Comparison of ENCODE assay signal across 27 cellular contexts in the genomic region with DNA sequence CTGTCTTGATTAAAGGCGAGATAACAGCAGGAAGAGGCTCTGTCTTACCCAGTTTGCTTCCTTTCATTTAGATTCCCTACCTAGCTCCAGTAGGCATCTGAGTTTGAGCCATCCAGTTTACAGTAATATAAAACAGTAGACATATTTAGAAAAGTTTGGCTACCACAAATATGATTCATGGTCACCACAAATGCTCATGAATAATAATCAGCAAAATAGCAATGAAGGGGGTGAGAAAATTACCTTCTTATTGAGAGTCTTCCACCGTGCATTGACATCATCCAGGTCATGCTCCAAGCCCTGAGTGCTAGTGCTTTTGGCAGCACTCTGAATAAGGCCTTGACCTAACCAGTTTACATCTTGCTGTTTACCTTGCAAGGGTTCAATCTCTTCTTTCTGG.
DNase-seq lines count a peak whose midpoint lies in the region; ATAC-seq and TF ChIP-seq lines count a peak whose summit lies in the region.
"Had no signal": no experiment of that assay in that cellular context is flagged by ENCODE, and none has a peak within 500 bp of the region (broad histone marks: within the 10 kb centered on the region; RNA-seq: fewer than 3 reads in every experiment).

No MANE protein-coding gene starts in this region.

- peak overlapping the region; percentile 1 for H3K4me2 ChIP-seq in Loucy (ENCODE audit: low read depth, low read length, poor library complexity, severe bottlenecking)
- H3K4me2 ChIP-seq in osteoblast (ENCODE audit: insufficient read depth, low read length), result no peak overlapping the region
- H3K4me2 ChIP-seq: BLaER1 treated with 17β-estradiol and CSF1 and Interleukin-3, amounts not matched to agents 10 nM and 100 nM had no signal

- no peak overlapping the region for H2AFZ ChIP-seq in Loucy (ENCODE audit: low read length)
- H2AFZ ChIP-seq in osteoblast (ENCODE audit: low read length), result no peak overlapping the region
- H2AFZ ChIP-seq: parathyroid adenoma had no signal

- TF ChIP-seq CTCF in Loucy (conservative IDR thresholded peaks at IDR 0.05; ENCODE audit: low read length) (no peak), esophagus muscularis mucosa (IDR thresholded peaks at IDR 0.05) (no peak), osteoblast (IDR thresholded peaks at IDR 0.05; ENCODE audit: extremely low read depth, low read depth, low read length) (no peak), vagina (IDR thresholded peaks at IDR 0.05) (no peak), upper lobe of left lung (IDR thresholded peaks at IDR 0.05) (no peak), spleen (IDR thresholded peaks at IDR 0.05 in 8 of 11, conservative IDR thresholded peaks at IDR 0.05 in 3 of 11) (no peak), mucosa of descending colon (IDR thresholded peaks at IDR 0.05) (no peak)

- H3K27ac ChIP-seq in esophagus muscularis mucosa (replicated peaks in 1 of 4), result peak overlapping the region in 3 of 4 donors; percentile 91 to 97 (median 94)
- peak overlapping the region; percentile 26 for H3K27ac ChIP-seq in osteoblast (ENCODE audit: low read depth, low read length)
- peak overlapping the region; percentile 94 for H3K27ac ChIP-seq in vagina
- H3K27ac ChIP-seq in upper lobe of left lung, result peak overlapping the region in 1 of 4 donors; percentile 37
- no peak overlapping the region for H3K27ac ChIP-seq in spleen
- H3K27ac ChIP-seq: BLaER1 treated with 17β-estradiol and CSF1 and Interleukin-3, amounts not matched to agents 10 nM and 100 nM; cardiac muscle cell; parathyroid adenoma; SJCRH30; thyroid gland had no signal

- H3K27me3 ChIP-seq in Loucy (ENCODE audit: insufficient read depth, low read length, poor library complexity, severe bottlenecking), result no peaks in the 10 kb centered on the region
- no peaks in the 10 kb centered on the region for H3K27me3 ChIP-seq in esophagus muscularis mucosa
- no peaks in the 10 kb centered on the region for H3K27me3 ChIP-seq in osteoblast (ENCODE audit: insufficient read depth, low read length)
- H3K27me3 ChIP-seq in vagina, result no peaks in the 10 kb centered on the region
- H3K27me3 ChIP-seq in upper lobe of left lung, result no peaks in the 10 kb centered on the region
- no peaks in the 10 kb centered on the region for H3K27me3 ChIP-seq in spleen (replicated peaks in 1 of 7)
- H3K27me3 ChIP-seq: SJCRH30, thyroid gland had no signal

- H4K20me1 ChIP-seq in Loucy (ENCODE audit: insufficient read depth, low read length, poor library complexity, severe bottlenecking) (no peaks in the 10 kb centered on the region), osteoblast (ENCODE audit: insufficient read depth, low read length) (peaks cover 12% of the 10 kb centered on the region)

- DNase-seq in esophagus muscularis mucosa (ENCODE audit: extremely low spot score) (no peak), osteoblast (ENCODE audit: insufficient read length, low spot score, missing footprints) (peak; percentile 32), vagina (ENCODE audit: extremely low spot score in 2 of 2) (no peak), upper lobe of left lung (no peak), spleen (no peak), mucosa of descending colon (no peak)
- DNase-seq: activated CD4-positive, alpha-beta T cell treated with anti-CD3 and anti-CD28 coated beads, Interleukin-2, amount 50 U/mL, for 48 hours; activated CD8-positive, alpha-beta memory T cell treated with anti-CD3 and anti-CD28 coated beads, Interleukin-2, amount 50 U/mL, for 4 hours; activated naive CD4-positive, alpha-beta T cell treated with anti-CD3 and anti-CD28 coated beads, Interleukin-2, amount 50 U/mL, for 16 hours; endodermal cell; H9; KBM-7; left ventricle myocardium inferior; NCI-H1417; NCI-H2081; NCI-H226; NCI-H774; right cardiac atrium; SJCRH30; stimulated activated CD4-positive, alpha-beta T cell treated with anti-CD3 and anti-CD28 coated beads, Interleukin-4, amount 100 ng/mL, for 4 hours; thyroid gland had no signal

- H3K9me3 ChIP-seq in Loucy (ENCODE audit: insufficient read depth, low read depth, low read length) (no peaks in the 10 kb centered on the region), esophagus muscularis mucosa (no peaks in the 10 kb centered on the region), osteoblast (ENCODE audit: low read depth, low read length) (no peaks in the 10 kb centered on the region), vagina (no peaks in the 10 kb centered on the region), upper lobe of left lung (no peaks in the 10 kb centered on the region), spleen (no peaks in the 10 kb centered on the region), mucosa of descending colon (no peaks in the 10 kb centered on the region)
- H3K9me3 ChIP-seq: BLaER1 treated with 17β-estradiol and CSF1 and Interleukin-3, amounts not matched to agents 10 nM and 100 nM; left ventricle myocardium inferior; SJCRH30; thyroid gland had no signal

- H3K4me3 ChIP-seq in Loucy (ENCODE audit: low read length, poor library complexity, severe bottlenecking), result no peak overlapping the region
- H3K4me3 ChIP-seq in esophagus muscularis mucosa, result peak overlapping the region; percentile 13 to 78 (median 63)
- no peak overlapping the region for H3K4me3 ChIP-seq in osteoblast (ENCODE audit: insufficient read depth, low read length)
- peak overlapping the region; percentile 62 to 66 for H3K4me3 ChIP-seq in vagina
- peak overlapping the region in 1 of 4 donors; percentile 59 for H3K4me3 ChIP-seq in upper lobe of left lung
- H3K4me3 ChIP-seq in spleen, result no peak overlapping the region
- no peak overlapping the region for H3K4me3 ChIP-seq in mucosa of descending colon
- H3K4me3 ChIP-seq: BLaER1 treated with 17β-estradiol and CSF1 and Interleukin-3, amounts not matched to agents 10 nM and 100 nM; cardiac muscle cell; left ventricle myocardium inferior; SJCRH30; thyroid gland had no signal

- H3F3A ChIP-seq in Loucy (ENCODE audit: low read depth), result no peaks in the 10 kb centered on the region

- H3K9me2 ChIP-seq in Loucy (replicated peaks; ENCODE audit: low read depth, low read length), result no peaks in the 10 kb centered on the region

- H3K79me2 ChIP-seq in Loucy (ENCODE audit: insufficient read depth, low read length) (peaks cover 23% of the 10 kb centered on the region), osteoblast (ENCODE audit: insufficient read depth, low read length) (peaks cover 81% of the 10 kb centered on the region)

- peaks cover 7% of the 10 kb centered on the region; the same call in 1 of the 2 replicates for H3K36me3 ChIP-seq in Loucy (ENCODE audit: insufficient read depth, low read length)
- H3K36me3 ChIP-seq in esophagus muscularis mucosa, result peaks cover 0 to 50% (median 32%) of the 10 kb centered on the region in 4 donors
- peaks cover 48% of the 10 kb centered on the region for H3K36me3 ChIP-seq in osteoblast (ENCODE audit: insufficient read depth, low read length)
- H3K36me3 ChIP-seq in vagina, result peaks cover 0 to 45% of the 10 kb centered on the region in 2 donors
- H3K36me3 ChIP-seq in upper lobe of left lung, result peaks cover 0 to 41% (median 5%) of the 10 kb centered on the region in 4 donors
- peaks cover 0 to 35% (median 3%) of the 10 kb centered on the region in 6 donors for H3K36me3 ChIP-seq in spleen
- no peaks in the 10 kb centered on the region for H3K36me3 ChIP-seq in mucosa of descending colon (ENCODE audit: low read depth)

- H3K9ac ChIP-seq in Loucy (ENCODE audit: low read depth, low read length, poor library complexity, severe bottlenecking), result no peak overlapping the region
- H3K9ac ChIP-seq: BLaER1 treated with 17β-estradiol and CSF1 and Interleukin-3, amounts not matched to agents 10 nM and 100 nM; parathyroid adenoma had no signal

- TF ChIP-seq POLR2A in esophagus muscularis mucosa (IDR thresholded peaks at IDR 0.05; ENCODE audit: low read depth) (no peak), vagina (IDR thresholded peaks at IDR 0.05) (no peak), upper lobe of left lung (IDR thresholded peaks at IDR 0.05) (no peak), spleen (IDR thresholded peaks at IDR 0.05) (no peak)

- ATAC-seq in upper lobe of left lung (ENCODE audit: low FRiP score in 2 of 2), result no peak
- ATAC-seq in mucosa of descending colon, result no peak
- ATAC-seq: esophagus mucosa; right cardiac atrium; stimulated activated memory B cell treated with anti-CD40 and anti-IgM and Interleukin-4, amounts not matched to agents 10 μg/mL and 1 μg/mL and 100 μg/mL, for 72 hours had no signal

- TF ChIP-seq EP300 in esophagus muscularis mucosa (IDR thresholded peaks at IDR 0.05) (no peak), upper lobe of left lung (IDR thresholded peaks at IDR 0.05) (no peak)

- intact Hi-C loops in esophagus muscularis mucosa (cut with DNase I), result no loop called here
- intact Hi-C loops in vagina (cut with DNase I), result no loop called here
- intact Hi-C loops in spleen (cut with DNase I; ENCODE audit: low total_unique reads), result no loop called here
- intact Hi-C loops in mucosa of descending colon (cut with DNase I, micrococcal nuclease), result no loop called here

- WGBS in esophagus muscularis mucosa, result 90% methylated on average over 2 of the region's 2 CpGs
- WGBS in upper lobe of left lung, 2 donors, result 81 to 84% methylated on average over 2 of the region's 2 CpGs
- 85 to 94% (median 91%) methylated on average over 2 of the region's 2 CpGs for WGBS in spleen, 5 donors

- peaks cover 26% of the 10 kb centered on the region for H3K4me1 ChIP-seq in Loucy (ENCODE audit: insufficient read depth, low read length, poor library complexity, severe bottlenecking)
- H3K4me1 ChIP-seq in esophagus muscularis mucosa, result peaks cover 33 to 86% (median 75%) of the 10 kb centered on the region in 4 donors
- H3K4me1 ChIP-seq in osteoblast (ENCODE audit: insufficient read depth, low read length), result peaks cover 32% of the 10 kb centered on the region
- H3K4me1 ChIP-seq in vagina, result peaks cover 62% of the 10 kb centered on the region
- peaks cover 4 to 33% (median 19%) of the 10 kb centered on the region in 4 donors for H3K4me1 ChIP-seq in upper lobe of left lung
- peaks cover 0 to 29% (median 19%) of the 10 kb centered on the region in 6 donors for H3K4me1 ChIP-seq in spleen
- H3K4me1 ChIP-seq in mucosa of descending colon (ENCODE audit: low read depth), result peaks cover 2% of the 10 kb centered on the region
- H3K4me1 ChIP-seq: SJCRH30 had no signal

Comparison
In these comparisons a context has a peak if more than half of its experiments do, and no peak if none do; other contexts are left out.
1. H3K4me3 ChIP-seq: peak in esophagus muscularis mucosa (4 of 4) and vagina (2 of 2); none in Loucy (single experiment), osteoblast (single experiment), spleen (0 of 8) and mucosa of descending colon (single experiment).
2. H3K27ac ChIP-seq: peak in esophagus muscularis mucosa (3 of 4), osteoblast (single experiment) and vagina (single experiment); none in spleen (0 of 8).